1 cellular context compared by ENCODE assay signal in the genomic region with DNA sequence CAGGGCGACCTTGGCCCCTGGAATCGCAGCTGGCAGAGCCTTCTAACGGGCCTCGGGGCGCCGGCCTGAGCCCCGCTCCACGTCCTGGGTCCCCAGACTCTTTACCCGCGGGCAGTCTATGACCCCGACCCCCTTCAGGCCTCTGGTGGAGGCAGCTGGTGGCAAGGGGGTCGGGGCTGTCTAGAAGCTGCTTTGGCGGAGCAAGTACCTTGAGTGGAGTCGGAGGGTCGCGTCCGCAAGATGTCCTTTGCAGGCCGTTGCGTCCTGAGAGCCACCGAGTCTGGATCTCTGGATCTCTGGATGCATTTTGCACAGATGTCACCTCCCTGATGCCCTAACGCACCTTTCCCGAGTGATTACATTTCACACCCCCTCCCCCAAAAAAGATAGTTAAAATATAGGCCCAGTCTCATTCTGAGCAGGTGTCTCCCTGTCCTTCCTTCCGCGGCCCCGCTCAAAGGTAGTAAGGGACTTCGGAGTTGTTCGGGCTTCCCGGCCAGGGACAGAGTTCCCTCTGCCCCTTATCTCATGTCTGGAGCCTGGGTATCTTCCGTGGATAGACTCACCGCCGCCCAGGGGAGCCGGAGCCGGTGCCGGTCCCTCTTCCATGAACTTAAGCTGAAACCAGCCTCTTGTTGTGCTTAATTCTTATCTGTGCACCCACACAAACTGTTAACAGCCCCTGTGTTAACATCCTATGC.
TF ChIP-seq lines count a peak whose summit lies in the region.

No MANE protein-coding gene starts in this region.

TF ChIP-seq in GM23338, 12 proteins besides CTCF, POLR2A, EP300 and RAD21:
- TF ChIP-seq, protein P1, sequence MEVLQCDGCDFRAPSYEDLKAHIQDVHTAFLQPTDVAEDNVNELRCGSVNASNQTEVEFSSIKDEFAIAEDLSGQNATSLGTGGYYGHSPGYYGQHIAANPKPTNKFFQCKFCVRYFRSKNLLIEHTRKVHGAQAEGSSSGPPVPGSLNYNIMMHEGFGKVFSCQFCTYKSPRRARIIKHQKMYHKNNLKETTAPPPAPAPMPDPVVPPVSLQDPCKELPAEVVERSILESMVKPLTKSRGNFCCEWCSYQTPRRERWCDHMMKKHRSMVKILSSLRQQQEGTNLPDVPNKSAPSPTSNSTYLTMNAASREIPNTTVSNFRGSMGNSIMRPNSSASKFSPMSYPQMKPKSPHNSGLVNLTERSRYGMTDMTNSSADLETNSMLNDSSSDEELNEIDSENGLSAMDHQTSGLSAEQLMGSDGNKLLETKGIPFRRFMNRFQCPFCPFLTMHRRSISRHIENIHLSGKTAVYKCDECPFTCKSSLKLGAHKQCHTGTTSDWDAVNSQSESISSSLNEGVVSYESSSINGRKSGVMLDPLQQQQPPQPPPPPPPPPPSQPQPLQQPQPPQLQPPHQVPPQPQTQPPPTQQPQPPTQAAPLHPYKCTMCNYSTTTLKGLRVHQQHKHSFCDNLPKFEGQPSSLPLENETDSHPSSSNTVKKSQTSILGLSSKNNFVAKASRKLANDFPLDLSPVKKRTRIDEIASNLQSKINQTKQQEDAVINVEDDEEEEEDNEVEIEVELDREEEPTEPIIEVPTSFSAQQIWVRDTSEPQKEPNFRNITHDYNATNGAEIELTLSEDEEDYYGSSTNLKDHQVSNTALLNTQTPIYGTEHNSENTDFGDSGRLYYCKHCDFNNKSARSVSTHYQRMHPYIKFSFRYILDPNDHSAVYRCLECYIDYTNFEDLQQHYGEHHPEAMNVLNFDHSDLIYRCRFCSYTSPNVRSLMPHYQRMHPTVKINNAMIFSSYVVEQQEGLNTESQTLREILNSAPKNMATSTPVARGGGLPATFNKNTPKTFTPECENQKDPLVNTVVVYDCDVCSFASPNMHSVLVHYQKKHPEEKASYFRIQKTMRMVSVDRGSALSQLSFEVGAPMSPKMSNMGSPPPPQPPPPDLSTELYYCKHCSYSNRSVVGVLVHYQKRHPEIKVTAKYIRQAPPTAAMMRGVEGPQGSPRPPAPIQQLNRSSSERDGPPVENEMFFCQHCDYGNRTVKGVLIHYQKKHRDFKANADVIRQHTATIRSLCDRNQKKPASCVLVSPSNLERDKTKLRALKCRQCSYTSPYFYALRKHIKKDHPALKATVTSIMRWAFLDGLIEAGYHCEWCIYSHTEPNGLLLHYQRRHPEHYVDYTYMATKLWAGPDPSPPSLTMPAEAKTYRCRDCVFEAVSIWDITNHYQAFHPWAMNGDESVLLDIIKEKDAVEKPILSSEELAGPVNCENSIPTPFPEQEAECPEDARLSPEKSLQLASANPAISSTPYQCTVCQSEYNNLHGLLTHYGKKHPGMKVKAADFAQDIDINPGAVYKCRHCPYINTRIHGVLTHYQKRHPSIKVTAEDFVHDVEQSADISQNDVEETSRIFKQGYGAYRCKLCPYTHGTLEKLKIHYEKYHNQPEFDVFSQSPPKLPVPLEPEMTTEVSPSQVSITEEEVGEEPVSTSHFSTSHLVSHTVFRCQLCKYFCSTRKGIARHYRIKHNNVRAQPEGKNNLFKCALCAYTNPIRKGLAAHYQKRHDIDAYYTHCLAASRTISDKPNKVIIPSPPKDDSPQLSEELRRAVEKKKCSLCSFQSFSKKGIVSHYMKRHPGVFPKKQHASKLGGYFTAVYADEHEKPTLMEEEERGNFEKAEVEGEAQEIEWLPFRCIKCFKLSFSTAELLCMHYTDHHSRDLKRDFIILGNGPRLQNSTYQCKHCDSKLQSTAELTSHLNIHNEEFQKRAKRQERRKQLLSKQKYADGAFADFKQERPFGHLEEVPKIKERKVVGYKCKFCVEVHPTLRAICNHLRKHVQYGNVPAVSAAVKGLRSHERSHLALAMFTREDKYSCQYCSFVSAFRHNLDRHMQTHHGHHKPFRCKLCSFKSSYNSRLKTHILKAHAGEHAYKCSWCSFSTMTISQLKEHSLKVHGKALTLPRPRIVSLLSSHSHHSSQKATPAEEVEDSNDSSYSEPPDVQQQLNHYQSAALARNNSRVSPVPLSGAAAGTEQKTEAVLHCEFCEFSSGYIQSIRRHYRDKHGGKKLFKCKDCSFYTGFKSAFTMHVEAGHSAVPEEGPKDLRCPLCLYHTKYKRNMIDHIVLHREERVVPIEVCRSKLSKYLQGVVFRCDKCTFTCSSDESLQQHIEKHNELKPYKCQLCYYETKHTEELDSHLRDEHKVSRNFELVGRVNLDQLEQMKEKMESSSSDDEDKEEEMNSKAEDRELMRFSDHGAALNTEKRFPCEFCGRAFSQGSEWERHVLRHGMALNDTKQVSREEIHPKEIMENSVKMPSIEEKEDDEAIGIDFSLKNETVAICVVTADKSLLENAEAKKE (CRISPR knock-in tag; IDR thresholded peaks at IDR 0.05) = no peak
- TF ChIP-seq POLR2AphosphoS5 (IDR thresholded peaks at IDR 0.05; ENCODE audit: low read depth) (no peak), ZNF331 (CRISPR knock-in tag; IDR thresholded peaks at IDR 0.05; ENCODE audit: low read depth) (no peak), JUNB (IDR thresholded peaks at IDR 0.05; ENCODE audit: unreplicated experiment) (no peak), EZH2phosphoT487 (IDR thresholded peaks at IDR 0.05; ENCODE audit: unreplicated experiment) (no peak), ZNF114 (CRISPR knock-in tag; IDR thresholded peaks at IDR 0.05) (no peak), EZH2 (IDR thresholded peaks at IDR 0.05; ENCODE audit: low read depth, unreplicated experiment) (no peak), STAT1 (IDR thresholded peaks at IDR 0.05; ENCODE audit: unreplicated experiment) (no peak)
- TF ChIP-seq, protein P2, sequence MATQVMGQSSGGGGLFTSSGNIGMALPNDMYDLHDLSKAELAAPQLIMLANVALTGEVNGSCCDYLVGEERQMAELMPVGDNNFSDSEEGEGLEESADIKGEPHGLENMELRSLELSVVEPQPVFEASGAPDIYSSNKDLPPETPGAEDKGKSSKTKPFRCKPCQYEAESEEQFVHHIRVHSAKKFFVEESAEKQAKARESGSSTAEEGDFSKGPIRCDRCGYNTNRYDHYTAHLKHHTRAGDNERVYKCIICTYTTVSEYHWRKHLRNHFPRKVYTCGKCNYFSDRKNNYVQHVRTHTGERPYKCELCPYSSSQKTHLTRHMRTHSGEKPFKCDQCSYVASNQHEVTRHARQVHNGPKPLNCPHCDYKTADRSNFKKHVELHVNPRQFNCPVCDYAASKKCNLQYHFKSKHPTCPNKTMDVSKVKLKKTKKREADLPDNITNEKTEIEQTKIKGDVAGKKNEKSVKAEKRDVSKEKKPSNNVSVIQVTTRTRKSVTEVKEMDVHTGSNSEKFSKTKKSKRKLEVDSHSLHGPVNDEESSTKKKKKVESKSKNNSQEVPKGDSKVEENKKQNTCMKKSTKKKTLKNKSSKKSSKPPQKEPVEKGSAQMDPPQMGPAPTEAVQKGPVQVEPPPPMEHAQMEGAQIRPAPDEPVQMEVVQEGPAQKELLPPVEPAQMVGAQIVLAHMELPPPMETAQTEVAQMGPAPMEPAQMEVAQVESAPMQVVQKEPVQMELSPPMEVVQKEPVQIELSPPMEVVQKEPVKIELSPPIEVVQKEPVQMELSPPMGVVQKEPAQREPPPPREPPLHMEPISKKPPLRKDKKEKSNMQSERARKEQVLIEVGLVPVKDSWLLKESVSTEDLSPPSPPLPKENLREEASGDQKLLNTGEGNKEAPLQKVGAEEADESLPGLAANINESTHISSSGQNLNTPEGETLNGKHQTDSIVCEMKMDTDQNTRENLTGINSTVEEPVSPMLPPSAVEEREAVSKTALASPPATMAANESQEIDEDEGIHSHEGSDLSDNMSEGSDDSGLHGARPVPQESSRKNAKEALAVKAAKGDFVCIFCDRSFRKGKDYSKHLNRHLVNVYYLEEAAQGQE (IDR thresholded peaks at IDR 0.05; ENCODE audit: unreplicated experiment) = no peak
- TF ChIP-seq, protein P3, sequence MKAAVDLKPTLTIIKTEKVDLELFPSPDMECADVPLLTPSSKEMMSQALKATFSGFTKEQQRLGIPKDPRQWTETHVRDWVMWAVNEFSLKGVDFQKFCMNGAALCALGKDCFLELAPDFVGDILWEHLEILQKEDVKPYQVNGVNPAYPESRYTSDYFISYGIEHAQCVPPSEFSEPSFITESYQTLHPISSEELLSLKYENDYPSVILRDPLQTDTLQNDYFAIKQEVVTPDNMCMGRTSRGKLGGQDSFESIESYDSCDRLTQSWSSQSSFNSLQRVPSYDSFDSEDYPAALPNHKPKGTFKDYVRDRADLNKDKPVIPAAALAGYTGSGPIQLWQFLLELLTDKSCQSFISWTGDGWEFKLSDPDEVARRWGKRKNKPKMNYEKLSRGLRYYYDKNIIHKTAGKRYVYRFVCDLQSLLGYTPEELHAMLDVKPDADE (IDR thresholded peaks at IDR 0.05) = no peak
